In the genomic region with DNA sequence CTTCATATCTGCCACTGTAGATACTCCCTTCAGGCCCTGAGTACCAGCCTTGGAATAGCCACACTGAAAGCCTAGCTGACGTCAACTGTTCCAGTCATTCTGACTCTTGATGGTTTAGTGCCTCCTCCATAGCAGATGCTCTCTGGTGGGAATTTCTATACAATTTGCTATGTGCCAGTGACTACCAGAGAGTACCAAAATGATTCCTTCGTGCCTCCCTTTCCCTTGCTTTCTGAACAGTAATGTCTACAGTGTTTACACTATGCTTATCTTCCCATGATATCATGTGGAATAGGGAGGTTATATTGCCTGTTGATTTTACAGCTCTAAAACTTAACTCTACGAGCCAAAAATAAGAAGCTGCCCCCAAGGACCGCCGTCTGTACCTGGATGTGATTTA, we compare ENCODE assay signal across 19 cellular contexts.
A peak's percentile ranks its signal among the peaks of the same experiment; 100 is the strongest.
DNase-seq lines count a peak whose midpoint lies in the region; ATAC-seq, FAIRE-seq and TF ChIP-seq lines count a peak whose summit lies in the region.
"Had no signal": no experiment of that assay in that cellular context is flagged by ENCODE, and none has a peak within 500 bp of the region (broad histone marks: within the 10 kb centered on the region; RNA-seq: fewer than 3 reads in every experiment).

No MANE protein-coding gene starts in this region.

- H3K36me3 Mint-ChIP-seq in mesothelial cell of epicardium = no peaks in the 10 kb centered on the region
- H3K36me3 Mint-ChIP-seq: CD4-positive, alpha-beta memory T cell had no signal

- DNase-seq in HEK293T (ENCODE audit: extremely low spot score) (peak; percentile 6), H1 (ENCODE audit: low read depth in 1 of 2, low spot score in 2 of 2) (no peak), mesothelial cell of epicardium (ENCODE audit: low spot score in 2 of 2, unreplicated experiment in 2 of 2) (no peak), NCI-H526 treated with DMSO at 0.1 percent for 48 hours (lab: John Stamatoyannopoulos, UW) (no peak), GM13976 (ENCODE audit: low spot score) (no peak), NCI-H1694 treated with DMSO at 0.1 percent for 48 hours (lab: John Stamatoyannopoulos, UW) (no peak)
- DNase-seq: C1 segment of cervical spinal cord; Calu3; CD4-positive, alpha-beta memory T cell; COR-L47; DMS53; DMS79 treated with DMSO at 0.1 percent for 48 hours; GOT3; H7 had no signal

- H4K8ac ChIP-seq in H1 (ENCODE audit: extremely low read depth, insufficient read depth, low read length) = no peak overlapping the region

- H3K4me3 Mint-ChIP-seq in mesothelial cell of epicardium = no peak overlapping the region
- H3K4me3 Mint-ChIP-seq: CD4-positive, alpha-beta memory T cell; HFFc6 had no signal

- H2BK5ac ChIP-seq in H1 (ENCODE audit: low read depth, low read length) = no peak overlapping the region

- no peak overlapping the region for H2AK5ac ChIP-seq in H1 (ENCODE audit: low read depth, low read length)

- no peaks in the 10 kb centered on the region for H3K27me3 Mint-ChIP-seq in mesothelial cell of epicardium (ENCODE audit: low read depth)
- H3K27me3 Mint-ChIP-seq: CD4-positive, alpha-beta memory T cell had no signal

- no peak overlapping the region for H2AFZ ChIP-seq in H1 (ENCODE audit: low read length)

- H3K4ac ChIP-seq in H1 (replicated peaks; ENCODE audit: insufficient read length, low read depth, low read length) = peak overlapping the region; percentile 32

- TF ChIP-seq RAD21 in H1 (IDR thresholded peaks at IDR 0.05 in 1 of 2, conservative IDR thresholded peaks at IDR 0.05 in 1 of 2; ENCODE audit: low read depth in 2 of 2, low read length in 2 of 2) = no peak

- no peaks in the 10 kb centered on the region for H3K36me3 ChIP-seq in H1 (ENCODE audit: control insufficient read depth in 2 of 4, insufficient read depth in 4 of 4, low read length in 3 of 4)

- peak overlapping the region; percentile 84 for H3K27ac Mint-ChIP-seq in mesothelial cell of epicardium
- H3K27ac Mint-ChIP-seq: CD4-positive, alpha-beta memory T cell; HFFc6 had no signal

- H3K4me2 ChIP-seq in H1 (ENCODE audit: insufficient read depth in 1 of 2, low read depth in 2 of 2, low read length in 2 of 2) = no peak overlapping the region

- no peak overlapping the region for H2BK20ac ChIP-seq in H1 (ENCODE audit: low read length)

- in situ Hi-C loops in GM13976 (cut with MboI; ENCODE audit: low sequenced_read_pairs, unreplicated experiment) = no loop called here

- ATAC-seq in HG03520 (IDR thresholded peaks at IDR 0.05; ENCODE audit: unreplicated experiment) = no peak

- no peaks in the 10 kb centered on the region for H3K9me3 Mint-ChIP-seq in mesothelial cell of epicardium
- H3K9me3 Mint-ChIP-seq: CD4-positive, alpha-beta memory T cell; HFFc6 had no signal

- no peak overlapping the region for H3K23ac ChIP-seq in H1 (ENCODE audit: insufficient read length)

- no peaks in the 10 kb centered on the region for H3K9me3 ChIP-seq in H1 (ENCODE audit: insufficient read depth in 2 of 2, low read depth in 1 of 2, low read length in 1 of 2)

- TF ChIP-seq POLR2A in H1 (IDR thresholded peaks at IDR 0.05; ENCODE audit: control extremely low read depth in 1 of 2, low read depth in 2 of 2, low read length in 2 of 2) = no peak

- no peak overlapping the region for H3K14ac ChIP-seq in H1 (ENCODE audit: insufficient read length)

- no peak overlapping the region for H3K9ac ChIP-seq in H1 (replicated peaks in 1 of 4; ENCODE audit: extremely low read depth in 1 of 4, low read depth in 3 of 4, low read length in 3 of 4)

- H3K23me2 ChIP-seq in H1 (ENCODE audit: low read depth, low read length) = no peaks in the 10 kb centered on the region

- H3K79me1 ChIP-seq in H1 (ENCODE audit: low read depth, low read length) = no peaks in the 10 kb centered on the region

- H3K4me1 Mint-ChIP-seq in mesothelial cell of epicardium = peaks cover 41% of the 10 kb centered on the region
- H3K4me1 Mint-ChIP-seq: CD4-positive, alpha-beta memory T cell had no signal

- H3K27ac ChIP-seq in H1 (ENCODE audit: low read depth, low read length) = no peak overlapping the region

- POLR2A ChIA-PET in HEK293T (lab: Yijun Ruan, JAX) = no interaction called here
- POLR2A ChIA-PET in H1 (lab: Charles Lee; ENCODE audit: partially characterized antibody) = no interaction called here

- H2BK120ac ChIP-seq in H1 (replicated peaks; ENCODE audit: low read depth, low read length) = no peak overlapping the region

- no peak overlapping the region for H3K18ac ChIP-seq in H1 (ENCODE audit: extremely low read depth, low read length)

- H3K56ac ChIP-seq in H1 (replicated peaks; ENCODE audit: insufficient read length, low read depth, low read length) = no peak overlapping the region

- no peak overlapping the region for H4K5ac ChIP-seq in H1 (ENCODE audit: insufficient read length, low read depth, low read length)

- H4K91ac ChIP-seq in H1 (replicated peaks; ENCODE audit: insufficient read length, low read length) = no peak overlapping the region

- TF ChIP-seq CTCF in H1 (IDR thresholded peaks at IDR 0.05; ENCODE audit: control extremely low read depth in 1 of 3, insufficient read depth in 1 of 3, low read depth in 1 of 3, low read length in 3 of 3) = no peak
- no peak for TF ChIP-seq CTCF in mesothelial cell of epicardium (IDR thresholded peaks at IDR 0.05; ENCODE audit: unreplicated experiment)
- no peak for TF ChIP-seq CTCF in GM13976 (IDR thresholded peaks at IDR 0.05; ENCODE audit: borderline replicate concordance, control extremely low read depth, extremely low read depth, insufficient read depth, missing control alignments)

- FAIRE-seq in H1 (lab: Jason Lieb, UNC) = no peak
- FAIRE-seq: G401.6, GM12892, GM19239 had no signal

- WGBS in H1 (ENCODE audit: extremely low coverage in 1 of 2, insufficient coverage in 1 of 2, insufficient read length in 1 of 2, insufficient replicate concordance in 2 of 2, low coverage in 1 of 2, low lambda C conversion rate in 2 of 2, missing lambda C conversion rate in 1 of 2), 2 experiments = 64% methylated on average over 5 of the region's 5 CpGs; no CpG with 5 or more reads in 1 of the 2 experiments

- CTCF ChIA-PET in HEK293T (lab: Yijun Ruan, JAX) = no interaction called here
- CTCF ChIA-PET in H1 (lab: Charles Lee; ENCODE audit: partially characterized antibody) = interaction anchor here (0.8 kb wide), 1 partner anchor 81 kb away, joined by 3 read pairs; no protein-coding TSS in a partner anchor

- H3K79me2 ChIP-seq in H1 (ENCODE audit: control insufficient read depth in 1 of 2, insufficient read depth in 2 of 2, low read length in 2 of 2) = no peaks in the 10 kb centered on the region

- no peak overlapping the region for H2BK15ac ChIP-seq in H1 (ENCODE audit: low read length)

- H3K4me3 ChIP-seq in H1 (ENCODE audit: extremely low read depth in 1 of 4, insufficient read depth in 2 of 4, low read depth in 3 of 4, low read length in 4 of 4) = no peak overlapping the region

- TF ChIP-seq EP300 in H1 (IDR thresholded peaks at IDR 0.05; ENCODE audit: borderline replicate concordance in 1 of 2, low read depth in 2 of 2, low read length in 2 of 2) = no peak

- no peak overlapping the region for H2BK12ac ChIP-seq in H1 (ENCODE audit: low read depth, low read length)

- H3K27me3 ChIP-seq in H1 (replicated peaks in 1 of 4; ENCODE audit: control insufficient read depth in 3 of 4, extremely low read depth in 1 of 4, insufficient read depth in 3 of 4, low read length in 3 of 4) = no peaks in the 10 kb centered on the region

- H3K4me1 ChIP-seq in H1 (replicated peaks in 1 of 4; ENCODE audit: control insufficient read depth in 3 of 4, insufficient read depth in 4 of 4, low read length in 3 of 4) = no peaks in the 10 kb centered on the region; a peak in 2 of 7 replicates

- no peaks in the 10 kb centered on the region for H4K20me1 ChIP-seq in H1 (replicated peaks in 1 of 2; ENCODE audit: control insufficient read depth in 1 of 2, insufficient read depth in 2 of 2, low read length in 2 of 2)

TF ChIP-seq in HEK293T, 16 proteins besides CTCF, POLR2A, EP300 and RAD21 (continues in another document):
- TF ChIP-seq, protein P1, sequence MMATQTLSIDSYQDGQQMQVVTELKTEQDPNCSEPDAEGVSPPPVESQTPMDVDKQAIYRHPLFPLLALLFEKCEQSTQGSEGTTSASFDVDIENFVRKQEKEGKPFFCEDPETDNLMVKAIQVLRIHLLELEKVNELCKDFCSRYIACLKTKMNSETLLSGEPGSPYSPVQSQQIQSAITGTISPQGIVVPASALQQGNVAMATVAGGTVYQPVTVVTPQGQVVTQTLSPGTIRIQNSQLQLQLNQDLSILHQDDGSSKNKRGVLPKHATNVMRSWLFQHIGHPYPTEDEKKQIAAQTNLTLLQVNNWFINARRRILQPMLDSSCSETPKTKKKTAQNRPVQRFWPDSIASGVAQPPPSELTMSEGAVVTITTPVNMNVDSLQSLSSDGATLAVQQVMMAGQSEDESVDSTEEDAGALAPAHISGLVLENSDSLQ (IDR thresholded peaks at IDR 0.05) = no peak
- TF ChIP-seq LEF1 (IDR thresholded peaks at IDR 0.05; ENCODE audit: borderline replicate concordance) = no peak
- no peak for TF ChIP-seq SP1 (IDR thresholded peaks at IDR 0.05)
- no peak for TF ChIP-seq FOXM1 (IDR thresholded peaks at IDR 0.05; ENCODE audit: borderline replicate concordance)
- no peak for TF ChIP-seq SUZ12 (IDR thresholded peaks at IDR 0.05)
- no peak for TF ChIP-seq NFRKB (IDR thresholded peaks at IDR 0.05)
- TF ChIP-seq ZNF384 (IDR thresholded peaks at IDR 0.05) = no peak
- no peak for TF ChIP-seq L3MBTL2 (conservative IDR thresholded peaks at IDR 0.05)
- TF ChIP-seq ELF4 (IDR thresholded peaks at IDR 0.05) = no peak
- TF ChIP-seq TARDBP (IDR thresholded peaks at IDR 0.05) = no peak
- TF ChIP-seq FOXA1 (IDR thresholded peaks at IDR 0.05) = no peak

TF ChIP-seq in H1, 55 proteins besides CTCF, POLR2A, EP300 and RAD21:
- TF ChIP-seq NRF1 (IDR thresholded peaks at IDR 0.05; ENCODE audit: low read depth, low read length) (no peak), HDAC2 (IDR thresholded peaks at IDR 0.05; ENCODE audit: borderline replicate concordance in 1 of 2, low read depth in 2 of 2, low read length in 2 of 2) (no peak), JUND (IDR thresholded peaks at IDR 0.05; ENCODE audit: low read length) (no peak)
